Comparison of ENCODE assay signal across 20 cellular contexts in genomic region chr6:24824142-24824755, GRCh38. TPM values are rescaled to one million over a fixed set of nuclear protein-coding genes. Genes with fewer than 3 reads are reported as not detected.
A peak's percentile ranks its signal among the peaks of the same experiment; 100 is the strongest.
DNase-seq lines count a peak whose midpoint lies in the region; ATAC-seq and TF ChIP-seq lines count a peak whose summit lies in the region.
"Had no signal": no experiment of that assay in that cellular context is flagged by ENCODE, and none has a peak within 500 bp of the region (broad histone marks: within the 10 kb centered on the region; RNA-seq: fewer than 3 reads in every experiment).

No MANE protein-coding gene starts in this region.

- no peaks in the 10 kb centered on the region for H3K9me3 ChIP-seq in naive thymus-derived CD4-positive, alpha-beta T cell (ENCODE audit: control insufficient read depth in 2 of 3, low read length in 3 of 3)
- no peaks in the 10 kb centered on the region for H3K9me3 ChIP-seq in breast epithelium
- H3K9me3 ChIP-seq: upper lobe of right lung had no signal

- H2AFZ ChIP-seq in ACC112 (ENCODE audit: low read length, unreplicated experiment), result peak overlapping the region; percentile 17

- DNase-seq in DMS 273 (lab: John Stamatoyannopoulos, UW; ENCODE audit: unreplicated experiment) (peak; percentile 78), amniotic stem cell (lab: John Stamatoyannopoulos, UW) (no peak), breast epithelium (ENCODE audit: low spot score in 2 of 2) (no peak)
- no peak for DNase-seq in naive thymus-derived CD4-positive, alpha-beta T cell
- DNase-seq: activated CD4-positive, alpha-beta T cell treated with anti-CD3 and anti-CD28 coated beads, Interleukin-2, amount 50 U/mL, for 4 hours; activated effector memory CD4-positive, alpha-beta T cell treated with Interleukin-2 at 50 U/mL for 16 hours; DND-41; NCI-H2081; SIG-M5; stimulated activated CD4-positive, alpha-beta T cell treated with anti-CD3 and anti-CD28 coated beads, Interleukin-4, amount 100 ng/mL, for 1 hour; T1000; upper lobe of right lung had no signal

- H3K4me3 ChIP-seq in ACC112 (ENCODE audit: low read depth, low read length), result no peak overlapping the region
- H3K4me3 ChIP-seq in naive thymus-derived CD4-positive, alpha-beta T cell (ENCODE audit: low read length), result no peak overlapping the region
- no peak overlapping the region for H3K4me3 ChIP-seq in breast epithelium
- H3K4me3 ChIP-seq: upper lobe of right lung had no signal

- H3K36me3 ChIP-seq in ACC112 (ENCODE audit: insufficient read depth, low read length), result no peaks in the 10 kb centered on the region
- peaks cover 49 to 91% (median 64%) of the 10 kb centered on the region in 3 experiments for H3K36me3 ChIP-seq in naive thymus-derived CD4-positive, alpha-beta T cell (ENCODE audit: control insufficient read depth in 2 of 3, insufficient read depth in 3 of 3, low read length in 3 of 3)
- no peaks in the 10 kb centered on the region for H3K36me3 ChIP-seq in breast epithelium
- H3K36me3 ChIP-seq: upper lobe of right lung had no signal

- H3K27me3 ChIP-seq in ACC112 (ENCODE audit: insufficient read depth, low read length) (no peaks in the 10 kb centered on the region), breast epithelium (no peaks in the 10 kb centered on the region)
- no peaks in the 10 kb centered on the region for H3K27me3 ChIP-seq in naive thymus-derived CD4-positive, alpha-beta T cell (ENCODE audit: control insufficient read depth in 2 of 2, insufficient read depth in 2 of 2, low read length in 2 of 2)
- H3K27me3 ChIP-seq: upper lobe of right lung had no signal

- peaks cover 22% of the 10 kb centered on the region for H3K4me1 ChIP-seq in ACC112 (ENCODE audit: control insufficient read depth, insufficient read depth, low read length, unreplicated experiment)
- H3K4me1 ChIP-seq in naive thymus-derived CD4-positive, alpha-beta T cell (ENCODE audit: control insufficient read depth in 2 of 2, insufficient read depth in 2 of 2, low read length in 2 of 2), result no peaks in the 10 kb centered on the region
- peaks cover 0 to 3% of the 10 kb centered on the region in 2 donors for H3K4me1 ChIP-seq in breast epithelium
- H3K4me1 ChIP-seq: upper lobe of right lung had no signal

- ATAC-seq in naive thymus-derived CD4-positive, alpha-beta T cell, result no peak
- no peak for ATAC-seq in HG02571 (IDR thresholded peaks at IDR 0.05; ENCODE audit: unreplicated experiment)
- ATAC-seq: sciatic nerve, upper lobe of right lung had no signal

- H3K27ac ChIP-seq in ACC112 (ENCODE audit: low read depth, low read length) (no peak overlapping the region), breast epithelium (no peak overlapping the region)
- peak overlapping the region; percentile 24 for H3K27ac ChIP-seq in naive thymus-derived CD4-positive, alpha-beta T cell (ENCODE audit: low read depth, low read length)
- H3K27ac ChIP-seq: upper lobe of right lung had no signal

- no peaks in the 10 kb centered on the region for H3K27me3 Mint-ChIP-seq in activated naive CD8-positive, alpha-beta T cell
- no peaks in the 10 kb centered on the region for H3K27me3 Mint-ChIP-seq in naive thymus-derived CD4-positive, alpha-beta T cell

- POLR2A ChIA-PET in naive thymus-derived CD4-positive, alpha-beta T cell (lab: Charles Lee), result interaction anchor here (0.7 to 1.6 kb wide), 4 partner anchors 10 to 208 kb away, joined by 3 to 4 read pairs (median 4); no protein-coding TSS in a partner anchor

- intact Hi-C loops in naive thymus-derived CD4-positive, alpha-beta T cell (cut with micrococcal nuclease), result no loop called here
- intact Hi-C loops in breast epithelium (cut with DNase I; ENCODE audit: low total_unique reads), result no loop called here

- no peak for TF ChIP-seq POLR2A in breast epithelium (IDR thresholded peaks at IDR 0.05)

- no peak for TF ChIP-seq CTCF in breast epithelium (IDR thresholded peaks at IDR 0.05)

- peak overlapping the region; percentile 88 for H3K27ac Mint-ChIP-seq in activated naive CD8-positive, alpha-beta T cell
- peak overlapping the region in 7 of 9 donors; percentile 19 to 83 (median 69) for H3K27ac Mint-ChIP-seq in naive thymus-derived CD4-positive, alpha-beta T cell

- peaks cover 5% of the 10 kb centered on the region for H3K36me3 Mint-ChIP-seq in activated naive CD8-positive, alpha-beta T cell
- H3K36me3 Mint-ChIP-seq in naive thymus-derived CD4-positive, alpha-beta T cell, result peaks cover 16 to 53% (median 51%) of the 10 kb centered on the region in 5 donors

- H3K4me1 Mint-ChIP-seq in activated naive CD8-positive, alpha-beta T cell (ENCODE audit: low read depth), result peaks cover 27% of the 10 kb centered on the region
- H3K4me1 Mint-ChIP-seq in naive thymus-derived CD4-positive, alpha-beta T cell, result peaks cover 2 to 45% (median 33%) of the 10 kb centered on the region in 7 donors

- H3K79me2 ChIP-seq in ACC112 (ENCODE audit: control insufficient read depth, insufficient read depth, low read length, unreplicated experiment), result no peaks in the 10 kb centered on the region

- H3K4me3 Mint-ChIP-seq in activated naive CD8-positive, alpha-beta T cell, result no peak overlapping the region
- H3K4me3 Mint-ChIP-seq in naive thymus-derived CD4-positive, alpha-beta T cell, result peak overlapping the region in 1 of 10 donors; percentile 6

- no peaks in the 10 kb centered on the region for H3K9me3 Mint-ChIP-seq in activated naive CD8-positive, alpha-beta T cell (ENCODE audit: low read depth)
- H3K9me3 Mint-ChIP-seq in naive thymus-derived CD4-positive, alpha-beta T cell, result peaks cover 0 to 7% (median 0%) of the 10 kb centered on the region in 11 donors

- CTCF ChIA-PET in naive thymus-derived CD4-positive, alpha-beta T cell (lab: Charles Lee), result interaction anchor here (0.6 to 0.9 kb wide), 3 partner anchors 28 to 196 kb away, joined by 3 to 4 read pairs (median 3); no protein-coding TSS in a partner anchor

RNA-seq across cellular contexts. Expression of gene ARMH2, which starts 25.5 kb away (rescaled TPM):
- 1 to 10 TPM; 1.3 to 9.4 (median 5.0) TPM for total RNA-seq in naive thymus-derived CD4-positive, alpha-beta T cell
- polyA plus RNA-seq in naive thymus-derived CD4-positive, alpha-beta T cell, result under 1 TPM in 1 of 2 donors, not detected in 1; 0.70 TPM
- not detected for total RNA-seq in breast epithelium
- total RNA-seq: bronchial epithelial cell, HT1080, lung microvascular endothelial cell, MCF 10A, sciatic nerve, upper lobe of right lung had no signal

RNA-seq across cellular contexts. Expression of gene GMNN, which starts 49.5 kb away (rescaled TPM):
- 10 to 100 TPM in 1 of 5 experiments, 1 to 10 TPM in 4; 5.1 to 54.6 (median 7.0) TPM for total RNA-seq in naive thymus-derived CD4-positive, alpha-beta T cell
- polyA plus RNA-seq in naive thymus-derived CD4-positive, alpha-beta T cell, result 1 to 10 TPM; 4.2 to 5.0 TPM
- 10 to 100 TPM in 2 of 3 donors, 1 to 10 TPM in 1; 8.5 to 42.1 (median 27.2) TPM for total RNA-seq in breast epithelium
